ENCODE assay signal across 8 cellular contexts in the genomic region with DNA sequence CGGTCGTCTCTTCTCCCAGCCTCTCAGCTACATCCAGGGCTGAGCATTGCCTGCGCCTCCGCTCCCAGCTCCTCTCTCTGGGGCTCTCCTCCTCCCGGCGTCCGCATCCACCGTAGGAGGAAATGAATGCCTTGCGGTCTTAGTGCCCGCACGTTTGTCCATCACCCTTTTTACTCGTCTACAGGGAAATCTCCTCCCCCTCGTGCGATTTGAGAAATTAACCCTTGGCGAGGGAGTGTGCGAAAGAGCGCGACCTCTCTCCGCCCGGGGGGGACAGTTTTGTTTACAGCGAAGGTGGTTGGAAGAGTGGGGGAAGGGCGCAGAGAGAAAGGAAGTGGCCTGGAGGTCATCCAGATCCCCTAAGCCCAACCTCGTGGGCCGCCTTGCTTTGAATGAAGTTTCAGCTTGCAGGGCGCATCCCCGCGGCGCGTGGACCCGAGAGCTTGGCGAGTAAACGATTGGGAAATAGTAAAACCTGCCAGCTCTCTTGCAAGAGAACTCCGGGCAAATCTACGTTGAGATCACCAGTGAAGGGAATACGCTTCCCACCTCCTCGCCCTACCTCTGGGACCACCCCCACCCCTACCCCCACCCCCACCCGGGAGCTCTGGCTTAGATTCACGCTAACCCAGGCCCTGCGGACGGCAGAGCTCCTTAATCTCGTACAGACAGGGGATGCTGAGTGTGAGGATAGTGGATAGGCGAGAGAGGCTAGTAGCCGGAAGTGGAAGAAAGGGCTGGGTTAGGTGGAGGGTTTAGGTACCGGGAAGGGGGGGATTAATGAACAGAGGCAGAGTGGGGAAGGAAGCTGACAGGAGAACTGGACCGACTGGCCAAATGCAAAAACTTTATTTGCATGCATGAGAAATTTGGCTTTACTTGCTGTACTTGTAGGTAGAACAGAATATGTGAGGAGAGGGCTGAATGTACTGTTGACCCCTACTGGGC. TPM values are rescaled to one million over a fixed set of nuclear protein-coding genes. Genes with fewer than 3 reads are reported as not detected.
DNase-seq lines count a peak whose midpoint lies in the region; ATAC-seq and TF ChIP-seq lines count a peak whose summit lies in the region.

A gene with protein sequence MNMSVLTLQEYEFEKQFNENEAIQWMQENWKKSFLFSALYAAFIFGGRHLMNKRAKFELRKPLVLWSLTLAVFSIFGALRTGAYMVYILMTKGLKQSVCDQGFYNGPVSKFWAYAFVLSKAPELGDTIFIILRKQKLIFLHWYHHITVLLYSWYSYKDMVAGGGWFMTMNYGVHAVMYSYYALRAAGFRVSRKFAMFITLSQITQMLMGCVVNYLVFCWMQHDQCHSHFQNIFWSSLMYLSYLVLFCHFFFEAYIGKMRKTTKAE (minus strand): TSS at position 144 of the 948 bp plus-strand sequence. CDS start 280 bp downstream, outside the sequence.

- peak within 1 kb of the TSS; percentile 18 for H3K27ac Mint-ChIP-seq in MCF 10A (ENCODE audit: low read depth, unreplicated experiment)

- no TSS peak for BruUV-seq in MCF 10A (replicated peaks; lab: Mats Ljungman, UMichigan)

- H3K4me3 ChIP-seq in iPS-15b (ENCODE audit: low read depth, low read length), result peak within 1 kb of the TSS; percentile 96

- no peaks in the 10 kb centered on the region for H3K27me3 ChIP-seq in iPS-15b (ENCODE audit: control insufficient read depth, insufficient read depth, low read length)

- no peaks in the 10 kb centered on the region for H3K27me3 Mint-ChIP-seq in MCF 10A (ENCODE audit: insufficient read depth, unreplicated experiment)

- peak within 1 kb of the TSS; percentile 86 for H3K4me3 Mint-ChIP-seq in MCF 10A (ENCODE audit: unreplicated experiment)

- no peaks in the 10 kb centered on the region for H3K9me3 ChIP-seq in iPS-15b (ENCODE audit: control insufficient read depth, insufficient read depth, low read length)

- H3K36me3 ChIP-seq in iPS-15b (ENCODE audit: control insufficient read depth, insufficient read depth, low read length), result no peaks in the 10 kb centered on the region

- intact Hi-C loops in T-helper 1 cell treated with Interleukin-12 subunit alpha and Interleukin-12 subunit beta and Interleukin-4 antibody, amounts not matched to agents 30 ng/mL and 1 ng/mL, for 36 hours (cut with micrococcal nuclease), result loop anchor here (1.0 to 10.0 kb wide), 6 partner anchors 33 to 1544 kb away; a partner anchor contains a TSS
- intact Hi-C loops in MCF 10A (cut with micrococcal nuclease), result loop anchor here (5.0 to 10.0 kb wide), 2 partner anchors 114 to 309 kb away; no protein-coding TSS in a partner anchor
- intact Hi-C loops in sciatic nerve (cut with DNase I), result no loop called here

- TF ChIP-seq CTCF in MCF 10A (IDR thresholded peaks at IDR 0.05; ENCODE audit: unreplicated experiment), result no peak

- POLR2A ChIA-PET in MCF 10A (lab: Yijun Ruan, JAX), result interaction anchor here (0.6 to 4.6 kb wide), 29 partner anchors 21 to 1443 kb away, joined by 3 to 39 read pairs (median 4); no protein-coding TSS in a partner anchor

- ATAC-seq in sciatic nerve, result peak; percentile 72
- no peak for ATAC-seq in HG02610 (IDR thresholded peaks at IDR 0.05; ENCODE audit: unreplicated experiment)

- H3K9me3 Mint-ChIP-seq in MCF 10A (ENCODE audit: unreplicated experiment), result no peaks in the 10 kb centered on the region

- CTCF ChIA-PET in MCF 10A (lab: Yijun Ruan, JAX), result interaction anchor here (0.6 to 3.5 kb wide), 17 partner anchors 9 to 319 kb away, joined by 3 to 28 read pairs (median 4); no protein-coding TSS in a partner anchor

- peaks cover 4% of the 10 kb centered on the region for H3K36me3 Mint-ChIP-seq in MCF 10A (ENCODE audit: insufficient read depth, unreplicated experiment)

- H3K4me1 ChIP-seq in iPS-15b (ENCODE audit: control insufficient read depth, insufficient read depth, low read length), result peaks cover 14% of the 10 kb centered on the region

- peaks cover 16% of the 10 kb centered on the region for H3K4me1 Mint-ChIP-seq in MCF 10A (ENCODE audit: insufficient read depth, unreplicated experiment)

- H3K9ac ChIP-seq in iPS-15b (ENCODE audit: low read depth, low read length), result peak within 1 kb of the TSS; percentile 87

- peak; percentile 62 to 74 for DNase-seq in AML-193 (lab: John Stamatoyannopoulos, UW)
- DNase-seq in GM19240 (ENCODE audit: insufficient read length, low spot score), result peak; percentile 5
- peak; percentile 61 for DNase-seq in MV-4-11 (lab: John Stamatoyannopoulos, UW)
- peak; percentile 93 for DNase-seq in MCF 10A (ENCODE audit: unreplicated experiment)
- DNase-seq in sciatic nerve (ENCODE audit: low spot score), result peak; percentile 82

RNA-seq across cellular contexts. Expression of the gene that starts here (rescaled TPM):
- 44.9 and 45.3 TPM in 2 replicates for total RNA-seq in T-helper 1 cell treated with Interleukin-12 subunit alpha and Interleukin-12 subunit beta and Interleukin-4 antibody, amounts not matched to agents 30 ng/mL and 1 ng/mL, for 36 hours
- 22.7 and 23.5 TPM in 2 replicates for total RNA-seq in MCF 10A (2022)
- 11.6 TPM for total RNA-seq in sciatic nerve

Comparison
In these comparisons a context has a peak if more than half of its experiments do, and no peak if none do; other contexts are left out.
1. DNase-seq: peak in every context shown above with its lines; median percentile 93 in MCF 10A; 82 in sciatic nerve; 68 in AML-193; 61 in MV-4-11; 5 in GM19240.